In the genomic region with DNA sequence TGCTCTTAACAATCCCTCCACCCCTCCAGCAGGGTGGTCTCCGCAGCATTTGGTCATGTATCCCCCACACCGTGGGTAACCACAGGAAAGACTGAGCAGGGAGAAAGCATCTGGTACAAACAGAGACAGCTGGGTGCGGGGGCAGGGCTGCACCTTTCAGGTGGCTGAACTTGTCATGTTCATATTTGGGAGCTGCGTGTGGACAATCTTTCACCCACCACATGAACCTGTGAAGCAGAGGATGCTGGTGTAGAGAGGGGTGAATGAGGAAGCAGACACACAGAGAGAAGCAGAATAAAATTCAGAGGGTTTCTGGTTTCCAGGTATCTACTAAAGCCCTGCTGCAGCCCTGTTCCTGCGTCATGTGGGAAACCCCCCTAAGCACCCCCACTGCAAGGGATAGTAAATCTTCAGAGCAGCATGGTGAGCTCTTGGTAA, we compare ENCODE assay signal across 1 cellular context.
TF ChIP-seq lines count a peak whose summit lies in the region.

No MANE protein-coding gene starts in this region.

TF ChIP-seq in WTC11, 78 proteins besides CTCF, POLR2A, EP300 and RAD21 (continued from another document):
- TF ChIP-seq TEAD4 (CRISPR knock-in tag; IDR thresholded peaks at IDR 0.05) (no peak), HMGA2 (CRISPR knock-in tag; IDR thresholded peaks at IDR 0.05) (no peak), ZNF396 (CRISPR knock-in tag; IDR thresholded peaks at IDR 0.05; ENCODE audit: borderline replicate concordance) (no peak), FOXP4 (CRISPR knock-in tag; IDR thresholded peaks at IDR 0.05) (no peak), CREM (CRISPR knock-in tag; IDR thresholded peaks at IDR 0.05) (no peak), JAZF1 (CRISPR knock-in tag; IDR thresholded peaks at IDR 0.05) (no peak), PRRX2 (CRISPR knock-in tag; IDR thresholded peaks at IDR 0.05) (no peak), ZNF512 (CRISPR knock-in tag; IDR thresholded peaks at IDR 0.05; ENCODE audit: borderline replicate concordance) (no peak), GTF2I (CRISPR knock-in tag; conservative IDR thresholded peaks at IDR 0.05) (no peak), ZNF121 (CRISPR knock-in tag; IDR thresholded peaks at IDR 0.05) (no peak), MYBL2 (CRISPR knock-in tag; IDR thresholded peaks at IDR 0.05) (no peak)
- TF ChIP-seq, protein P1, sequence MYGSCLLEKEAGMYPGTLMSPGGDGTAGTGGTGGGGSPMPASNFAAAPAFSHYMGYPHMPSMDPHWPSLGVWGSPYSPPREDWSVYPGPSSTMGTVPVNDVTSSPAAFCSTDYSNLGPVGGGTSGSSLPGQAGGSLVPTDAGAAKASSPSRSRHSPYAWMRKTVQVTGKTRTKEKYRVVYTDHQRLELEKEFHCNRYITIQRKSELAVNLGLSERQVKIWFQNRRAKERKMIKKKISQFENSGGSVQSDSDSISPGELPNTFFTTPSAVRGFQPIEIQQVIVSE (CRISPR knock-in tag; IDR thresholded peaks at IDR 0.05; ENCODE audit: borderline replicate concordance) = no peak
TF ChIP-seq in WTC11: peak in this region for 0.
